8 cellular contexts compared by ENCODE assay signal in genomic region chr6:72411872-72412708, GRCh38.
DNase-seq lines count a peak whose midpoint lies in the region; ATAC-seq and TF ChIP-seq lines count a peak whose summit lies in the region.

No MANE protein-coding gene starts in this region.

- H3K4me3 ChIP-seq in AG09309 (ENCODE audit: control insufficient read depth, low read depth, low read length), result no peak overlapping the region
- H3K4me3 ChIP-seq in brain microvascular endothelial cell (ENCODE audit: low read depth, low read length), result no peak overlapping the region

- no peaks in the 10 kb centered on the region for H3K27me3 ChIP-seq in brain microvascular endothelial cell (replicated peaks)

- no peak overlapping the region for H3K27ac ChIP-seq in brain microvascular endothelial cell

- H3K36me3 ChIP-seq in brain microvascular endothelial cell (replicated peaks), result no peaks in the 10 kb centered on the region

- TF ChIP-seq CTCF in AG09309 (IDR thresholded peaks at IDR 0.05; ENCODE audit: control insufficient read depth, insufficient read depth, low read depth, low read length, missing control alignments) (peak; percentile 100), brain microvascular endothelial cell (IDR thresholded peaks at IDR 0.05; ENCODE audit: low read depth, low read length, missing control alignments) (peak; percentile 100)

- DNase-seq in AG09309 (ENCODE audit: low read depth) (peak; percentile 57), NCI-H2107 (lab: John Stamatoyannopoulos, UW) (peak; percentile 65), UCSD-AML1 (lab: John Stamatoyannopoulos, UW; ENCODE audit: unreplicated experiment) (peak; percentile 79), brain microvascular endothelial cell (peak; percentile 74), iPS-NIHi7 (ENCODE audit: extremely low spot score) (peak; percentile 86)
- DNase-seq in stimulated activated CD4-positive, alpha-beta T cell treated with anti-CD3 and anti-CD28 coated beads, Interleukin-15, amount 100 ng/mL, for 1 hour (ENCODE audit: low read depth in 1 of 2, low spot score in 1 of 2), result peak; percentile 51 to 61

- ATAC-seq in GM18861 (IDR thresholded peaks at IDR 0.05; ENCODE audit: unreplicated experiment) (peak; percentile 71), HG03066 (IDR thresholded peaks at IDR 0.05; ENCODE audit: low read depth, unreplicated experiment) (peak; percentile 72)

- in situ Hi-C loops in brain microvascular endothelial cell (cut with HindIII; ENCODE audit: low pct_ligation_motif_present, low sequenced_read_pairs), result no loop called here
